In the genomic region with DNA sequence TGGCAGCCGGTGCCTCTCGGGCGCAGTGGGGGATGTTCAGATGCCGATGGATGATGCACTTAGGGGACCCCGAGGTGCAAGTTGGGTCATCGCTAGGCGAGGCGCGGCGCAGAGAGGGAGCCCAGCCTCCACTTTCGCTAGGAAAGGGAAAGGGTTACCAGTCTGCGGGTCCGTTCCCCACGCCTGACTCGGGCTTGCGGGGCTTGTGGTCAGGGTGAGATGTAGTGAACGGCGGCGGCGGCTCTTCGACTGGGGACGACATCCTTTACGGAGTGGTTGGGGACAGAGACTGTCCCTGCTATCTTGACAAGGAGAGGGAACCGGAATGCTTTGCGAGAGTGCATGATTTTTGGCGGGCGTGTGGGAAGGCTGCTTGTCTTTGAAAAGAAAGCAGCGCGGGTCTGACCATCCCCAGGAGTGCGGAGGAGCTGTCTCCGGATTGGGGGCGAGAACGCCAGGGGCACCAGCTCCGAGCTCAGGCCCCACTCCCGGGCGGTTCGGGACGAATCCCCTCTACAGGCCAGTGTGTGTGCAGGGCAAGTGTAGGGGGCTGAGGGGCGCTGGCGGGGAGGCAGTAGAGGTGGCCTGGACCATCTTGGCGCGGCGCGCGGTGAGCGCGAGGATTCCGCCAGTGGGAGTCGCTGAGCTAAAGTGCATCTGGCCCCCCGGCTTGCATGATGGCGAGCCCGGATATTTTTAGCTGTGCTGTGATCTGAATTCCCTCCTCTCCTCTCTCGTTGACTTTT, we compare ENCODE assay signal across 8 cellular contexts. TPM values are rescaled to one million over a fixed set of nuclear protein-coding genes. Genes with fewer than 3 reads are reported as not detected.
A peak's percentile ranks its signal among the peaks of the same experiment; 100 is the strongest.
DNase-seq lines count a peak whose midpoint lies in the region; ATAC-seq and TF ChIP-seq lines count a peak whose summit lies in the region.

No MANE protein-coding gene starts in this region.

- H3K9ac ChIP-seq in Loucy (ENCODE audit: low read depth, low read length, poor library complexity, severe bottlenecking) (no peak overlapping the region), muscle layer of colon (ENCODE audit: low read length) (no peak overlapping the region)

- H3K9me3 ChIP-seq in A673 (ENCODE audit: low read depth, low read length, poor library complexity, severe bottlenecking) (no peaks in the 10 kb centered on the region), Loucy (ENCODE audit: insufficient read depth, low read depth, low read length) (no peaks in the 10 kb centered on the region), muscle layer of colon (ENCODE audit: low read length) (no peaks in the 10 kb centered on the region)
- H3K9me3 ChIP-seq in CD8-positive, alpha-beta memory T cell (ENCODE audit: low read length): no peaks in the 10 kb centered on the region

- no TSS peak for BruUV-seq in A673 (replicated peaks; lab: Mats Ljungman, UMichigan)

- H3F3A ChIP-seq in Loucy (ENCODE audit: low read depth): no peaks in the 10 kb centered on the region

- no peak overlapping the region for H3K27ac Mint-ChIP-seq in CD8-positive, alpha-beta memory T cell
- H3K27ac Mint-ChIP-seq in stimulated activated memory B cell treated with anti-CD40 and anti-IgM and Interleukin-4, amounts not matched to agents 10 μg/mL and 1 μg/mL and 100 μg/mL, for 72 hours: no peak overlapping the region

- peak overlapping the region; percentile 71 for H3K4me2 ChIP-seq in Loucy (ENCODE audit: low read depth, low read length, poor library complexity, severe bottlenecking)

- H3K9me3 Mint-ChIP-seq in CD8-positive, alpha-beta memory T cell: peaks cover 7 to 22% (median 10%) of the 10 kb centered on the region in 5 donors
- H3K9me3 Mint-ChIP-seq in stimulated activated memory B cell treated with anti-CD40 and anti-IgM and Interleukin-4, amounts not matched to agents 10 μg/mL and 1 μg/mL and 100 μg/mL, for 72 hours: peaks cover under 1% of the 10 kb centered on the region

- H3K27ac ChIP-seq in A673 (ENCODE audit: low read depth, low read length, poor library complexity, severe bottlenecking): no peak overlapping the region
- H3K27ac ChIP-seq in dorsolateral prefrontal cortex: peak overlapping the region in 55 of 59 donors; percentile 16 to 93 (median 81)
- no peak overlapping the region for H3K27ac ChIP-seq in muscle layer of colon (ENCODE audit: low read depth, low read length)
- H3K27ac ChIP-seq in CD8-positive, alpha-beta memory T cell (ENCODE audit: low read depth, low read length): no peak overlapping the region

- H3K9me2 ChIP-seq in Loucy (replicated peaks; ENCODE audit: low read depth, low read length): no peaks in the 10 kb centered on the region

- H3K27me3 ChIP-seq in A673 (replicated peaks; ENCODE audit: insufficient read depth, low read depth, low read length, poor library complexity) (peaks cover 44% of the 10 kb centered on the region), Loucy (ENCODE audit: insufficient read depth, low read length, poor library complexity, severe bottlenecking) (peaks cover 28% of the 10 kb centered on the region), dorsolateral prefrontal cortex (peaks cover 0 to 89% (median 4%) of the 10 kb centered on the region in 45 donors), muscle layer of colon (ENCODE audit: control insufficient read depth in 1 of 2, insufficient read depth in 2 of 2, low read length in 2 of 2) (peaks cover 26 to 56% of the 10 kb centered on the region in 2 donors)
- no peaks in the 10 kb centered on the region for H3K27me3 ChIP-seq in CD8-positive, alpha-beta memory T cell (ENCODE audit: insufficient read depth, low read length, poor library complexity, severe bottlenecking)

- no peak for ATAC-seq in stimulated activated memory B cell treated with anti-CD40 and anti-IgM and Interleukin-4, amounts not matched to agents 10 μg/mL and 1 μg/mL and 100 μg/mL, for 72 hours
- ATAC-seq in GM21423 (IDR thresholded peaks at IDR 0.05; ENCODE audit: unreplicated experiment): no peak

- CTCF ChIA-PET in A673 (lab: Charles Lee): interaction anchor here (0.6 to 0.7 kb wide), 2 partner anchors 259 to 383 kb away, joined by 4 to 6 read pairs; no protein-coding TSS in a partner anchor
- CTCF ChIA-PET in CD8-positive, alpha-beta memory T cell (lab: Charles Lee): no interaction called here

- TF ChIP-seq CTCF in A673 (conservative IDR thresholded peaks at IDR 0.05; ENCODE audit: low read depth, low read length): peak; percentile 46
- TF ChIP-seq CTCF in Loucy (conservative IDR thresholded peaks at IDR 0.05; ENCODE audit: low read length): no peak
- peak in 16 of 56 donors; percentile 9 to 41 (median 24) for TF ChIP-seq CTCF in dorsolateral prefrontal cortex (IDR thresholded peaks at IDR 0.05 in 54 of 56, conservative IDR thresholded peaks at IDR 0.05 in 2 of 56; ENCODE audit: low read depth in 1 of 56, partially characterized antibody in 56 of 56)

- DNase-seq in A673 (ENCODE audit: low spot score) (peak; percentile 64), dorsolateral prefrontal cortex (peak in 7 of 10 donors; percentile 20 to 60 (median 56)), RKO (ENCODE audit: low spot score) (no peak)
- DNase-seq in CD8-positive, alpha-beta memory T cell: no peak

- H3K4me1 ChIP-seq in A673 (ENCODE audit: insufficient read depth, low read length, poor library complexity, severe bottlenecking) (peaks cover 16% of the 10 kb centered on the region), Loucy (ENCODE audit: insufficient read depth, low read length, poor library complexity, severe bottlenecking) (peaks cover 9% of the 10 kb centered on the region), muscle layer of colon (ENCODE audit: insufficient read depth, low read length) (peaks cover 6% of the 10 kb centered on the region)
- no peaks in the 10 kb centered on the region for H3K4me1 ChIP-seq in CD8-positive, alpha-beta memory T cell (ENCODE audit: insufficient read depth, low read length)

- POLR2A ChIA-PET in A673 (lab: Charles Lee; ENCODE audit: low non-redundant PET): no interaction called here
- POLR2A ChIA-PET in CD8-positive, alpha-beta memory T cell (lab: Charles Lee): no interaction called here

- peaks cover 0 to 6% (median 2%) of the 10 kb centered on the region in 3 donors for H3K36me3 Mint-ChIP-seq in CD8-positive, alpha-beta memory T cell
- no peaks in the 10 kb centered on the region for H3K36me3 Mint-ChIP-seq in stimulated activated memory B cell treated with anti-CD40 and anti-IgM and Interleukin-4, amounts not matched to agents 10 μg/mL and 1 μg/mL and 100 μg/mL, for 72 hours

- H4K20me1 ChIP-seq in Loucy (ENCODE audit: insufficient read depth, low read length, poor library complexity, severe bottlenecking): no peaks in the 10 kb centered on the region

- H3K36me3 ChIP-seq in A673 (ENCODE audit: insufficient read depth, low read length, poor library complexity, severe bottlenecking) (no peaks in the 10 kb centered on the region), Loucy (ENCODE audit: insufficient read depth, low read length) (no peaks in the 10 kb centered on the region), muscle layer of colon (ENCODE audit: insufficient read depth, low read length) (no peaks in the 10 kb centered on the region)
- no peaks in the 10 kb centered on the region for H3K36me3 ChIP-seq in CD8-positive, alpha-beta memory T cell (ENCODE audit: insufficient read depth, low read length)

- H3K4me1 Mint-ChIP-seq in CD8-positive, alpha-beta memory T cell: no peaks in the 10 kb centered on the region
- peaks cover 4% of the 10 kb centered on the region for H3K4me1 Mint-ChIP-seq in stimulated activated memory B cell treated with anti-CD40 and anti-IgM and Interleukin-4, amounts not matched to agents 10 μg/mL and 1 μg/mL and 100 μg/mL, for 72 hours

- no peak overlapping the region for H3K4me3 Mint-ChIP-seq in CD8-positive, alpha-beta memory T cell
- H3K4me3 Mint-ChIP-seq in stimulated activated memory B cell treated with anti-CD40 and anti-IgM and Interleukin-4, amounts not matched to agents 10 μg/mL and 1 μg/mL and 100 μg/mL, for 72 hours: no peak overlapping the region

- intact Hi-C loops in A673 (cut with micrococcal nuclease; ENCODE audit: unreplicated experiment): loop anchor here (5.0 kb wide), 2 partner anchors 327 to 453 kb away; no protein-coding TSS in a partner anchor
- intact Hi-C loops in dorsolateral prefrontal cortex (cut with DNase I): loop anchor here in 1 of 2 donors (10.0 kb wide), 1 partner anchor 659 kb away; no protein-coding TSS in a partner anchor

- H3K79me2 ChIP-seq in Loucy (ENCODE audit: insufficient read depth, low read length): no peaks in the 10 kb centered on the region

- peak overlapping the region; percentile 74; the same call in 1 of the 2 replicates for H2AFZ ChIP-seq in Loucy (ENCODE audit: low read length)

- H3K4me3 ChIP-seq in A673 (ENCODE audit: low read depth, low read length, poor library complexity, severe bottlenecking): peak overlapping the region; percentile 54
- H3K4me3 ChIP-seq in Loucy (ENCODE audit: low read length, poor library complexity, severe bottlenecking): peak overlapping the region; percentile 67
- peak overlapping the region; percentile 29 to 76 (median 62) for H3K4me3 ChIP-seq in dorsolateral prefrontal cortex
- H3K4me3 ChIP-seq in muscle layer of colon (ENCODE audit: low read depth in 1 of 2, low read length in 2 of 2): peak overlapping the region; percentile 50 to 67
- H3K4me3 ChIP-seq in CD8-positive, alpha-beta memory T cell (ENCODE audit: low read length): no peak overlapping the region

- H3K27me3 Mint-ChIP-seq in CD8-positive, alpha-beta memory T cell: peaks cover 15 to 37% of the 10 kb centered on the region in 2 donors
- H3K27me3 Mint-ChIP-seq in stimulated activated memory B cell treated with anti-CD40 and anti-IgM and Interleukin-4, amounts not matched to agents 10 μg/mL and 1 μg/mL and 100 μg/mL, for 72 hours: peaks cover 45% of the 10 kb centered on the region

RNA-seq across cellular contexts. Expression of a gene that starts 1.1 kb away (rescaled TPM):
- total RNA-seq in A673 (2021): 7.3 and 9.1 TPM in 2 replicates
- total RNA-seq in dorsolateral prefrontal cortex: 100 to 1,000 TPM in 63 of 120 experiments, 10 to 100 TPM in 57; 28.1 to 164 (median 104) TPM
- total RNA-seq in CD8-positive, alpha-beta memory T cell: not detected
- polyA plus RNA-seq in CD8-positive, alpha-beta memory T cell: not detected

Comparison
In these comparisons a context has a peak if more than half of its experiments do, and no peak if none do; other contexts are left out.
1. DNase-seq: peak in A673 (single experiment) and dorsolateral prefrontal cortex (7 of 10); none in CD8-positive, alpha-beta memory T cell (0 of 5) and RKO (single experiment).
2. H3K27ac ChIP-seq: peak in dorsolateral prefrontal cortex (55 of 59); none in A673 (single experiment), muscle layer of colon (single experiment) and CD8-positive, alpha-beta memory T cell (single experiment).